Comparison of ENCODE assay signal across 8 cellular contexts in genomic region chr2:215931256-215931903, GRCh38.
DNase-seq lines count a peak whose midpoint lies in the region; ATAC-seq and TF ChIP-seq lines count a peak whose summit lies in the region.

No MANE protein-coding gene starts in this region.

- H3K36me3 ChIP-seq in GM06990 (ENCODE audit: control insufficient read depth, insufficient read depth, low read length) (no peaks in the 10 kb centered on the region), psoas muscle (ENCODE audit: insufficient read depth in 1 of 2, low read depth in 1 of 2) (no peaks in the 10 kb centered on the region)

- H3K27ac Mint-ChIP-seq in activated naive CD4-positive, alpha-beta T cell treated with anti-CD3 and anti-CD28 coated beads, Interleukin-2, amount 50 U/mL, for 72 hours: no peak overlapping the region
- peak overlapping the region; percentile 15 for H3K27ac Mint-ChIP-seq in glutamatergic neuron (ENCODE audit: unreplicated experiment)

- no peaks in the 10 kb centered on the region for H3K9me3 Mint-ChIP-seq in activated naive CD4-positive, alpha-beta T cell treated with anti-CD3 and anti-CD28 coated beads, Interleukin-2, amount 50 U/mL, for 72 hours
- H3K9me3 Mint-ChIP-seq in glutamatergic neuron (ENCODE audit: unreplicated experiment): peaks cover 3% of the 10 kb centered on the region

- ATAC-seq in activated naive CD4-positive, alpha-beta T cell treated with anti-CD3 and anti-CD28 coated beads, Interleukin-2, amount 50 U/mL, for 72 hours: peak; percentile 48 to 78
- peak; percentile 52 to 82 (median 73) for ATAC-seq in psoas muscle
- no peak for ATAC-seq in GM21526 (IDR thresholded peaks at IDR 0.05; ENCODE audit: low FRiP score, unreplicated experiment)

- DNase-seq in GM06990 (ENCODE audit: extremely low read depth, insufficient read length) (no peak), GOT3 (lab: John Stamatoyannopoulos, UW) (peak; percentile 7), LoVo (ENCODE audit: low spot score) (peak; percentile 65), SIG-M5 (lab: John Stamatoyannopoulos, UW) (peak; percentile 13), glutamatergic neuron (peak; percentile 71), psoas muscle (peak in 1 of 2 donors; percentile 19)
- peak in 1 of 2 donors; percentile 59 for DNase-seq in activated naive CD4-positive, alpha-beta T cell treated with anti-CD3 and anti-CD28 coated beads, Interleukin-2, amount 50 U/mL, for 72 hours (ENCODE audit: low spot score in 2 of 2)

- peak; percentile 95 for TF ChIP-seq CTCF in GM06990 (IDR thresholded peaks at IDR 0.05; ENCODE audit: insufficient read depth, low read length, poor library complexity, severe bottlenecking)
- TF ChIP-seq CTCF in glutamatergic neuron (IDR thresholded peaks at IDR 0.05; ENCODE audit: partially characterized antibody, unreplicated experiment): peak; percentile 76
- TF ChIP-seq CTCF in psoas muscle (IDR thresholded peaks at IDR 0.05): peak; percentile 92

- H3K4me1 Mint-ChIP-seq in glutamatergic neuron (ENCODE audit: low read depth, unreplicated experiment): no peaks in the 10 kb centered on the region

- peaks cover 2% of the 10 kb centered on the region for H3K27me3 Mint-ChIP-seq in glutamatergic neuron (ENCODE audit: unreplicated experiment)

- H3K9me3 ChIP-seq in psoas muscle: no peaks in the 10 kb centered on the region

- no peaks in the 10 kb centered on the region for H3K4me1 ChIP-seq in psoas muscle

- no peak overlapping the region for H3K4me3 Mint-ChIP-seq in glutamatergic neuron (ENCODE audit: unreplicated experiment)

- H3K4me3 ChIP-seq in GM06990 (replicated peaks; ENCODE audit: low read depth, low read length): no peak overlapping the region
- no peak overlapping the region for H3K4me3 ChIP-seq in psoas muscle

- H3K27me3 ChIP-seq in GM06990 (replicated peaks; ENCODE audit: control insufficient read depth, insufficient read depth, low read length) (no peaks in the 10 kb centered on the region), psoas muscle (ENCODE audit: insufficient read depth in 3 of 3, low read length in 2 of 3) (no peaks in the 10 kb centered on the region)

- intact Hi-C loops in psoas muscle (cut with DNase I): no loop called here

- no peaks in the 10 kb centered on the region for H3K36me3 Mint-ChIP-seq in activated naive CD4-positive, alpha-beta T cell treated with anti-CD3 and anti-CD28 coated beads, Interleukin-2, amount 50 U/mL, for 72 hours
- peaks cover 4% of the 10 kb centered on the region for H3K36me3 Mint-ChIP-seq in glutamatergic neuron (ENCODE audit: unreplicated experiment)

- 5 to 7% (median 5%) methylated on average over 8 of the region's 8 CpGs for WGBS in psoas muscle, 3 donors

- no peak overlapping the region for H3K27ac ChIP-seq in psoas muscle
